8 cellular contexts compared by ENCODE assay signal in the genomic region with DNA sequence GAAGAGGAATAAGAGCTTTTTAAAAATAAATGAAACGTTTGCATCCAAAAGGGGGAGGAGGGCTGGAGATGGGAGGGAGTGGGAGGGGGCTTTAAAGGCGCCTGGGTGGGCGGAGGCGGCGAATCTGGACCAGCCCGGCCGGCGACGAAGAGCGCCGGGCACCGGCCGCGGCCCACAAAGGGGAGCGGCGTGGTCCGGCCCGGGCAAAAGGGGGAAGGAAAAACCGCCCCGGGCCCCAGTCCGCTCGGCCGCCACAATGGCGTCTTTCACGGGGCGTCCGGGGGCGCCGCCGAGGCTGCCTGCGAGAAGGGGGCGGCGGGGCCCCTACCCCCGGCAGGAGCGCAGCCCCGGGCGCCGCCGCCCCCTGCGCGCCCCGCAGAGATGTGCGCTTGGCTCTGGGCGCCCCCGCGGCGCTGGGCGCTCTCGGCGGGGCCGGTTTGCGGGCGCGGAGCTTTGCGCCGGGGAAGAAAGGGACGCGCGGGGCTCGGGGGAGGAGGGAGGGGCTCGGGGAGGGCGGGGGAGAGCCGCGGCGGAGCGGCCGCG.
DNase-seq lines count a peak whose midpoint lies in the region; ATAC-seq and TF ChIP-seq lines count a peak whose summit lies in the region.

No MANE protein-coding gene starts in this region.

- peak; percentile 42 for ATAC-seq in GM21723 (IDR thresholded peaks at IDR 0.05; ENCODE audit: unreplicated experiment)
- peak; percentile 19 for ATAC-seq in SK-N-SH treated with all-trans-retinoic acid at 6 μM for 48 hours
- ATAC-seq in right cardiac atrium: peak; percentile 25 to 29
- no peak for ATAC-seq in GM18861 (IDR thresholded peaks at IDR 0.05; ENCODE audit: unreplicated experiment)

- under 1% methylated on average over 68 of the region's 68 CpGs for WGBS in right cardiac atrium
- WGBS in spleen, 5 donors: 0 to 2% (median 1%) methylated on average over 29 to 67 of the region's 68 CpGs

- intact Hi-C loops in right cardiac atrium (cut with DNase I): loop anchor here in 2 of 4 donors (10.0 kb wide), 2 partner anchors 252 to 272 kb away; no protein-coding TSS in a partner anchor
- intact Hi-C loops in spleen (cut with DNase I; ENCODE audit: low total_unique reads): loop anchor here (10.0 kb wide), 1 partner anchor 108 kb away; no protein-coding TSS in a partner anchor

- CTCF ChIA-PET in AG04450 (lab: Charles Lee): interaction anchor here (0.6 to 1.9 kb wide), 5 partner anchors 18 to 320 kb away, joined by 3 to 9 read pairs (median 6); no protein-coding TSS in a partner anchor

- H3K4me3 ChIP-seq in AG04450 (ENCODE audit: low read depth, low read length): peak overlapping the region; percentile 63
- peak overlapping the region; percentile 99 for H3K4me3 ChIP-seq in right cardiac atrium (ENCODE audit: low read length)
- peak overlapping the region; percentile 20 to 76 (median 58) for H3K4me3 ChIP-seq in spleen

- no peaks in the 10 kb centered on the region for H3K36me3 ChIP-seq in spleen

- H3K27ac ChIP-seq in AG04450 (ENCODE audit: low read depth, low read length) (no peak overlapping the region), right cardiac atrium (ENCODE audit: low read length) (peak overlapping the region; percentile 83), spleen (peak overlapping the region; percentile 45 to 87 (median 83))

- TF ChIP-seq CTCF in AG04450 (IDR thresholded peaks at IDR 0.05; ENCODE audit: low read depth, low read length) (no peak), spleen (IDR thresholded peaks at IDR 0.05 in 8 of 11, conservative IDR thresholded peaks at IDR 0.05 in 3 of 11) (no peak)

- H3K27me3 ChIP-seq in AG04450 (ENCODE audit: control insufficient read depth, insufficient read depth, low read length) (peaks cover 48% of the 10 kb centered on the region), right cardiac atrium (ENCODE audit: control insufficient read depth, insufficient read depth) (no peaks in the 10 kb centered on the region), spleen (replicated peaks in 1 of 7) (peaks cover 0 to 83% (median 27%) of the 10 kb centered on the region in 7 donors)

- H3K9me3 ChIP-seq in AG04450 (ENCODE audit: control insufficient read depth, insufficient read depth, low read length) (no peaks in the 10 kb centered on the region; the same call in 1 of the 2 replicates), right cardiac atrium (ENCODE audit: control insufficient read depth, low read length) (no peaks in the 10 kb centered on the region), spleen (no peaks in the 10 kb centered on the region)

- POLR2A ChIA-PET in AG04450 (lab: Yijun Ruan, JAX): interaction anchor here (0.6 kb wide), 1 partner anchor 22 kb away, joined by 3 read pairs; no protein-coding TSS in a partner anchor

- TF ChIP-seq POLR2A in spleen (IDR thresholded peaks at IDR 0.05): no peak

- H3K4me1 ChIP-seq in right cardiac atrium (ENCODE audit: control insufficient read depth, insufficient read depth, low read length) (no peaks in the 10 kb centered on the region), spleen (peaks cover 0 to 35% (median 30%) of the 10 kb centered on the region in 6 donors)

- no peak for DNase-seq in AG04450 (ENCODE audit: low read depth, low spot score)
- peak in 1 of 3 donors; percentile 50 for DNase-seq in right cardiac atrium
- DNase-seq in spleen: no peak
- no peak for DNase-seq in effector CD8-positive, alpha-beta T cell (lab: John Stamatoyannopoulos, UW)
- DNase-seq in amniotic stem cell (lab: John Stamatoyannopoulos, UW): no peak

TF ChIP-seq in SK-N-SH treated with all-trans-retinoic acid at 6 μM for 48 hours, 23 proteins besides CTCF, POLR2A, EP300 and RAD21:
- TF ChIP-seq BACH2 (CRISPR knock-in tag; IDR thresholded peaks at IDR 0.05; ENCODE audit: borderline replicate concordance) (no peak), ZFP3 (CRISPR knock-in tag; IDR thresholded peaks at IDR 0.05) (no peak), ISL1 (CRISPR knock-in tag; IDR thresholded peaks at IDR 0.05) (no peak), ARNTL (CRISPR knock-in tag; IDR thresholded peaks at IDR 0.05; ENCODE audit: borderline replicate concordance, low read depth) (no peak), ZNF70 (CRISPR knock-in tag; IDR thresholded peaks at IDR 0.05) (no peak), SNAI2 (CRISPR knock-in tag; IDR thresholded peaks at IDR 0.05) (no peak), RARB (CRISPR knock-in tag; IDR thresholded peaks at IDR 0.05) (no peak), ESRRG (CRISPR knock-in tag; IDR thresholded peaks at IDR 0.05) (no peak), OSR1 (CRISPR knock-in tag; IDR thresholded peaks at IDR 0.05) (no peak)
